ENCODE assay signal across 1 cellular context in genomic region chr3:194141415-194142155, GRCh38.
TF ChIP-seq lines count a peak whose summit lies in the region.

No MANE protein-coding gene starts in this region.

TF ChIP-seq in HepG2, 621 proteins besides CTCF, POLR2A, EP300 and RAD21 (continued from another document):
- TF ChIP-seq, protein P1, sequence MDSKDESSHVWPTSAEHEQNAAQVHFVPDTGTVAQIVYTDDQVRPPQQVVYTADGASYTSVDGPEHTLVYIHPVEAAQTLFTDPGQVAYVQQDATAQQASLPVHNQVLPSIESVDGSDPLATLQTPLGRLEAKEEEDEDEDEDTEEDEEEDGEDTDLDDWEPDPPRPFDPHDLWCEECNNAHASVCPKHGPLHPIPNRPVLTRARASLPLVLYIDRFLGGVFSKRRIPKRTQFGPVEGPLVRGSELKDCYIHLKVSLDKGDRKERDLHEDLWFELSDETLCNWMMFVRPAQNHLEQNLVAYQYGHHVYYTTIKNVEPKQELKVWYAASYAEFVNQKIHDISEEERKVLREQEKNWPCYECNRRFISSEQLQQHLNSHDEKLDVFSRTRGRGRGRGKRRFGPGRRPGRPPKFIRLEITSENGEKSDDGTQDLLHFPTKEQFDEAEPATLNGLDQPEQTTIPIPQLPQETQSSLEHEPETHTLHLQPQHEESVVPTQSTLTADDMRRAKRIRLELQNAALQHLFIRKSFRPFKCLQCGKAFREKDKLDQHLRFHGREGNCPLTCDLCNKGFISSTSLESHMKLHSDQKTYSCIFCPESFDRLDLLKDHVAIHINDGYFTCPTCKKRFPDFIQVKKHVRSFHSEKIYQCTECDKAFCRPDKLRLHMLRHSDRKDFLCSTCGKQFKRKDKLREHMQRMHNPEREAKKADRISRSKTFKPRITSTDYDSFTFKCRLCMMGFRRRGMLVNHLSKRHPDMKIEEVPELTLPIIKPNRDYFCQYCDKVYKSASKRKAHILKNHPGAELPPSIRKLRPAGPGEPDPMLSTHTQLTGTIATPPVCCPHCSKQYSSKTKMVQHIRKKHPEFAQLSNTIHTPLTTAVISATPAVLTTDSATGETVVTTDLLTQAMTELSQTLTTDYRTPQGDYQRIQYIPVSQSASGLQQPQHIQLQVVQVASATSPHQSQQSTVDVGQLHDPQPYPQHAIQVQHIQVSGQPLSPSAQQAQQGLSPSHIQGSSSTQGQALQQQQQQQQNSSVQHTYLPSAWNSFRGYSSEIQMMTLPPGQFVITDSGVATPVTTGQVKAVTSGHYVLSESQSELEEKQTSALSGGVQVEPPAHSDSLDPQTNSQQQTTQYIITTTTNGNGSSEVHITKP (CRISPR knock-in tag; IDR thresholded peaks at IDR 0.05; ENCODE audit: low read depth) = no peak
- TF ChIP-seq SMARCE1 (IDR thresholded peaks at IDR 0.05; ENCODE audit: borderline replicate concordance) (no peak), ZC3H4 (CRISPR knock-in tag; IDR thresholded peaks at IDR 0.05; ENCODE audit: borderline replicate concordance) (0 out of 2 replicates have a peak, but pooled peaks have one; percentile 56), ZNF558 (CRISPR knock-in tag; IDR thresholded peaks at IDR 0.05; ENCODE audit: borderline replicate concordance) (0 out of 2 replicates have a peak, but pooled peaks have one; percentile 39), ZNF34 (CRISPR knock-in tag; IDR thresholded peaks at IDR 0.05; ENCODE audit: borderline replicate concordance) (no peak), GATA4 (IDR thresholded peaks at IDR 0.05; ENCODE audit: borderline replicate concordance, low read depth) (0 out of 2 replicates have a peak, but pooled peaks have one; percentile 23), HOXA3 (CRISPR knock-in tag; IDR thresholded peaks at IDR 0.05) (no peak), YEATS4 (CRISPR knock-in tag; IDR thresholded peaks at IDR 0.05; ENCODE audit: borderline replicate concordance) (peak; percentile 42; the same call in 1 of the 2 replicates), SMAD3 (CRISPR knock-in tag; IDR thresholded peaks at IDR 0.05) (no peak), SPEN (CRISPR knock-in tag; IDR thresholded peaks at IDR 0.05; ENCODE audit: low read depth) (peak; percentile 94), ZNF468 (CRISPR knock-in tag; IDR thresholded peaks at IDR 0.05) (no peak), ZNF430 (CRISPR knock-in tag; IDR thresholded peaks at IDR 0.05) (peak; percentile 83), TBX2 (CRISPR knock-in tag; IDR thresholded peaks at IDR 0.05; ENCODE audit: borderline replicate concordance) (peak; percentile 17), FOXM1 (CRISPR knock-in tag; IDR thresholded peaks at IDR 0.05) (no peak), POLR2G (IDR thresholded peaks at IDR 0.05; ENCODE audit: low read depth, low read length) (peak; percentile 84), XRCC5 (optimal IDR thresholded peaks at IDR 0.05; ENCODE audit: low read length) (peak; percentile 51), ZBTB10 (CRISPR knock-in tag; IDR thresholded peaks at IDR 0.05; ENCODE audit: borderline replicate concordance) (no peak), MTF2 (CRISPR knock-in tag; IDR thresholded peaks at IDR 0.05; ENCODE audit: borderline replicate concordance) (no peak), JUNB (CRISPR knock-in tag; IDR thresholded peaks at IDR 0.05; ENCODE audit: borderline replicate concordance) (no peak), HOXA5 (CRISPR knock-in tag; IDR thresholded peaks at IDR 0.05) (peak; percentile 62; the same call in 1 of the 2 replicates), NRL (CRISPR knock-in tag; IDR thresholded peaks at IDR 0.05; ENCODE audit: borderline replicate concordance) (peak; percentile 70; the same call in 1 of the 2 replicates), ZNF563 (CRISPR knock-in tag; IDR thresholded peaks at IDR 0.05) (peak; percentile 31; the same call in 1 of the 2 replicates)
- TF ChIP-seq, protein P2, sequence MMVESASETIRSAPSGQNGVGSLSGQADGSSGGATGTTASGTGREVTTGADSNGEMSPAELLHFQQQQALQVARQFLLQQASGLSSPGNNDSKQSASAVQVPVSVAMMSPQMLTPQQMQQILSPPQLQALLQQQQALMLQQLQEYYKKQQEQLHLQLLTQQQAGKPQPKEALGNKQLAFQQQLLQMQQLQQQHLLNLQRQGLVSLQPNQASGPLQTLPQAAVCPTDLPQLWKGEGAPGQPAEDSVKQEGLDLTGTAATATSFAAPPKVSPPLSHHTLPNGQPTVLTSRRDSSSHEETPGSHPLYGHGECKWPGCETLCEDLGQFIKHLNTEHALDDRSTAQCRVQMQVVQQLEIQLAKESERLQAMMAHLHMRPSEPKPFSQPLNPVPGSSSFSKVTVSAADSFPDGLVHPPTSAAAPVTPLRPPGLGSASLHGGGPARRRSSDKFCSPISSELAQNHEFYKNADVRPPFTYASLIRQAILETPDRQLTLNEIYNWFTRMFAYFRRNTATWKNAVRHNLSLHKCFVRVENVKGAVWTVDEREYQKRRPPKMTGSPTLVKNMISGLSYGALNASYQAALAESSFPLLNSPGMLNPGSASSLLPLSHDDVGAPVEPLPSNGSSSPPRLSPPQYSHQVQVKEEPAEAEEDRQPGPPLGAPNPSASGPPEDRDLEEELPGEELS (CRISPR knock-in tag; IDR thresholded peaks at IDR 0.05) = 0 out of 2 replicates have a peak, but pooled peaks have one; percentile 14
- TF ChIP-seq, protein P3, sequence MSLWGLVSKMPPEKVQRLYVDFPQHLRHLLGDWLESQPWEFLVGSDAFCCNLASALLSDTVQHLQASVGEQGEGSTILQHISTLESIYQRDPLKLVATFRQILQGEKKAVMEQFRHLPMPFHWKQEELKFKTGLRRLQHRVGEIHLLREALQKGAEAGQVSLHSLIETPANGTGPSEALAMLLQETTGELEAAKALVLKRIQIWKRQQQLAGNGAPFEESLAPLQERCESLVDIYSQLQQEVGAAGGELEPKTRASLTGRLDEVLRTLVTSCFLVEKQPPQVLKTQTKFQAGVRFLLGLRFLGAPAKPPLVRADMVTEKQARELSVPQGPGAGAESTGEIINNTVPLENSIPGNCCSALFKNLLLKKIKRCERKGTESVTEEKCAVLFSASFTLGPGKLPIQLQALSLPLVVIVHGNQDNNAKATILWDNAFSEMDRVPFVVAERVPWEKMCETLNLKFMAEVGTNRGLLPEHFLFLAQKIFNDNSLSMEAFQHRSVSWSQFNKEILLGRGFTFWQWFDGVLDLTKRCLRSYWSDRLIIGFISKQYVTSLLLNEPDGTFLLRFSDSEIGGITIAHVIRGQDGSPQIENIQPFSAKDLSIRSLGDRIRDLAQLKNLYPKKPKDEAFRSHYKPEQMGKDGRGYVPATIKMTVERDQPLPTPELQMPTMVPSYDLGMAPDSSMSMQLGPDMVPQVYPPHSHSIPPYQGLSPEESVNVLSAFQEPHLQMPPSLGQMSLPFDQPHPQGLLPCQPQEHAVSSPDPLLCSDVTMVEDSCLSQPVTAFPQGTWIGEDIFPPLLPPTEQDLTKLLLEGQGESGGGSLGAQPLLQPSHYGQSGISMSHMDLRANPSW (CRISPR knock-in tag; IDR thresholded peaks at IDR 0.05; ENCODE audit: borderline replicate concordance) = no peak
- TF ChIP-seq, protein P4, sequence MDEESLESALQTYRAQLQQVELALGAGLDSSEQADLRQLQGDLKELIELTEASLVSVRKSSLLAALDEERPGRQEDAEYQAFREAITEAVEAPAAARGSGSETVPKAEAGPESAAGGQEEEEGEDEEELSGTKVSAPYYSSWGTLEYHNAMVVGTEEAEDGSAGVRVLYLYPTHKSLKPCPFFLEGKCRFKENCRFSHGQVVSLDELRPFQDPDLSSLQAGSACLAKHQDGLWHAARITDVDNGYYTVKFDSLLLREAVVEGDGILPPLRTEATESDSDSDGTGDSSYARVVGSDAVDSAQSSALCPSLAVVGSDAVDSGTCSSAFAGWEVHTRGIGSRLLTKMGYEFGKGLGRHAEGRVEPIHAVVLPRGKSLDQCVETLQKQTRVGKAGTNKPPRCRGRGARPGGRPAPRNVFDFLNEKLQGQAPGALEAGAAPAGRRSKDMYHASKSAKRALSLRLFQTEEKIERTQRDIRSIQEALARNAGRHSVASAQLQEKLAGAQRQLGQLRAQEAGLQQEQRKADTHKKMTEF (CRISPR knock-in tag; IDR thresholded peaks at IDR 0.05) = peak; percentile 63; the same call in 1 of the 2 replicates
- TF ChIP-seq, protein P5, sequence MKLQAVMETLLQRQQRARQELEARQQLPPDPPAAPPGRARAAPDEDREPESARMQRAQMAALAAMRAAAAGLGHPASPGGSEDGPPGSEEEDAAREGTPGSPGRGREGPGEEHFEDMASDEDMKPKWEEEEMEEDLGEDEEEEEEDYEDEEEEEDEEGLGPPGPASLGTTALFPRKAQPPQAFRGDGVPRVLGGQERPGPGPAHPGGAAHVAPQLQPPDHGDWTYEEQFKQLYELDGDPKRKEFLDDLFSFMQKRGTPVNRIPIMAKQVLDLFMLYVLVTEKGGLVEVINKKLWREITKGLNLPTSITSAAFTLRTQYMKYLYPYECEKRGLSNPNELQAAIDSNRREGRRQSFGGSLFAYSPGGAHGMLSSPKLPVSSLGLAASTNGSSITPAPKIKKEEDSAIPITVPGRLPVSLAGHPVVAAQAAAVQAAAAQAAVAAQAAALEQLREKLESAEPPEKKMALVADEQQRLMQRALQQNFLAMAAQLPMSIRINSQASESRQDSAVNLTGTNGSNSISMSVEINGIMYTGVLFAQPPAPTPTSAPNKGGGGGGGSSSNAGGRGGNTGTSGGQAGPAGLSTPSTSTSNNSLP (IDR thresholded peaks at IDR 0.05; ENCODE audit: low read depth, low read length) = no peak
- TF ChIP-seq, protein P6, sequence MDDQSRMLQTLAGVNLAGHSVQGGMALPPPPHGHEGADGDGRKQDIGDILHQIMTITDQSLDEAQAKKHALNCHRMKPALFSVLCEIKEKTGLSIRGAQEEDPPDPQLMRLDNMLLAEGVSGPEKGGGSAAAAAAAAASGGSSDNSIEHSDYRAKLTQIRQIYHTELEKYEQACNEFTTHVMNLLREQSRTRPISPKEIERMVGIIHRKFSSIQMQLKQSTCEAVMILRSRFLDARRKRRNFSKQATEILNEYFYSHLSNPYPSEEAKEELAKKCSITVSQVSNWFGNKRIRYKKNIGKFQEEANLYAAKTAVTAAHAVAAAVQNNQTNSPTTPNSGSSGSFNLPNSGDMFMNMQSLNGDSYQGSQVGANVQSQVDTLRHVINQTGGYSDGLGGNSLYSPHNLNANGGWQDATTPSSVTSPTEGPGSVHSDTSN (CRISPR knock-in tag; IDR thresholded peaks at IDR 0.05; ENCODE audit: borderline replicate concordance) = no peak
- TF ChIP-seq, protein P7, sequence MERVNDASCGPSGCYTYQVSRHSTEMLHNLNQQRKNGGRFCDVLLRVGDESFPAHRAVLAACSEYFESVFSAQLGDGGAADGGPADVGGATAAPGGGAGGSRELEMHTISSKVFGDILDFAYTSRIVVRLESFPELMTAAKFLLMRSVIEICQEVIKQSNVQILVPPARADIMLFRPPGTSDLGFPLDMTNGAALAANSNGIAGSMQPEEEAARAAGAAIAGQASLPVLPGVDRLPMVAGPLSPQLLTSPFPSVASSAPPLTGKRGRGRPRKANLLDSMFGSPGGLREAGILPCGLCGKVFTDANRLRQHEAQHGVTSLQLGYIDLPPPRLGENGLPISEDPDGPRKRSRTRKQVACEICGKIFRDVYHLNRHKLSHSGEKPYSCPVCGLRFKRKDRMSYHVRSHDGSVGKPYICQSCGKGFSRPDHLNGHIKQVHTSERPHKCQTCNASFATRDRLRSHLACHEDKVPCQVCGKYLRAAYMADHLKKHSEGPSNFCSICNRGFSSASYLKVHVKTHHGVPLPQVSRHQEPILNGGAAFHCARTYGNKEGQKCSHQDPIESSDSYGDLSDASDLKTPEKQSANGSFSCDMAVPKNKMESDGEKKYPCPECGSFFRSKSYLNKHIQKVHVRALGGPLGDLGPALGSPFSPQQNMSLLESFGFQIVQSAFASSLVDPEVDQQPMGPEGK (CRISPR knock-in tag; IDR thresholded peaks at IDR 0.05) = peak; percentile 73; the same call in 1 of the 2 replicates
